In genomic region chr3:134311265-134311664, GRCh38 we compare ENCODE assay signal across 11 cellular contexts.
DNase-seq lines count a peak whose midpoint lies in the region; ATAC-seq and TF ChIP-seq lines count a peak whose summit lies in the region.
"Had no signal": no experiment of that assay in that cellular context is flagged by ENCODE, and none has a peak within 500 bp of the region (broad histone marks: within the 10 kb centered on the region; RNA-seq: fewer than 3 reads in every experiment).

No MANE protein-coding gene starts in this region.

- H3K27ac ChIP-seq in left ventricle myocardium inferior (replicated peaks) (peak overlapping the region; percentile 97), coronary artery (peak overlapping the region; percentile 83 to 98), muscle layer of duodenum (ENCODE audit: low read length) (peak overlapping the region; percentile 76), vagina (peak overlapping the region; percentile 80)
- H3K27ac ChIP-seq: ovary had no signal

- no peaks in the 10 kb centered on the region for H3K9me3 ChIP-seq in left ventricle myocardium inferior (replicated peaks)
- no peaks in the 10 kb centered on the region for H3K9me3 ChIP-seq in muscle layer of duodenum (ENCODE audit: control insufficient read depth in 1 of 2, low read length in 2 of 2)
- H3K9me3 ChIP-seq in vagina, result no peaks in the 10 kb centered on the region
- H3K9me3 ChIP-seq: ovary had no signal

- intact Hi-C loops in left ventricle myocardium inferior (cut with micrococcal nuclease) (no loop called here), left cardiac atrium (cut with DNase I) (loop anchor here in 1 of 2 donors (5.0 kb wide), 1 partner anchor 61 kb away; the partner anchor contains the start of gene AMOTL2), vagina (cut with DNase I) (loop anchor here (5.0 kb wide), 2 partner anchors 61 to 151 kb away; partner anchors contain the start of gene AMOTL2)

- peaks cover 72% of the 10 kb centered on the region for H3K4me1 ChIP-seq in left ventricle myocardium inferior
- peaks cover 0 to 51% of the 10 kb centered on the region in 2 donors for H3K4me1 ChIP-seq in muscle layer of duodenum (ENCODE audit: control insufficient read depth in 1 of 2, insufficient read depth in 2 of 2, low read length in 2 of 2)
- H3K4me1 ChIP-seq in vagina, result peaks cover 68% of the 10 kb centered on the region

- no peak for TF ChIP-seq CTCF in left ventricle myocardium inferior (IDR thresholded peaks at IDR 0.05; ENCODE audit: borderline replicate concordance)
- TF ChIP-seq CTCF in coronary artery (IDR thresholded peaks at IDR 0.05), result no peak
- no peak for TF ChIP-seq CTCF in vagina (IDR thresholded peaks at IDR 0.05)

- ATAC-seq in left cardiac atrium (no peak), HG03196 (IDR thresholded peaks at IDR 0.05; ENCODE audit: unreplicated experiment) (no peak)

- DNase-seq in left ventricle myocardium inferior, result no peak
- no peak for DNase-seq in left cardiac atrium
- no peak for DNase-seq in coronary artery (ENCODE audit: low spot score)
- no peak for DNase-seq in vagina (ENCODE audit: extremely low spot score in 2 of 2)
- DNase-seq in NCI-H345 (lab: John Stamatoyannopoulos, UW), result no peak
- DNase-seq in D341Med (ENCODE audit: low spot score), result no peak
- DNase-seq: NCI-H2081, ovary, RPMI8226 had no signal

- TF ChIP-seq POLR2A in vagina (IDR thresholded peaks at IDR 0.05), result no peak

- H3K27me3 ChIP-seq in left ventricle myocardium inferior (ENCODE audit: low read depth) (no peaks in the 10 kb centered on the region), muscle layer of duodenum (ENCODE audit: low read depth, low read length) (no peaks in the 10 kb centered on the region), vagina (no peaks in the 10 kb centered on the region)
- H3K27me3 ChIP-seq: ovary had no signal

- H3K36me3 ChIP-seq in left ventricle myocardium inferior (no peaks in the 10 kb centered on the region), muscle layer of duodenum (ENCODE audit: control insufficient read depth in 1 of 2, insufficient read depth in 2 of 2, low read length in 2 of 2) (no peaks in the 10 kb centered on the region), vagina (no peaks in the 10 kb centered on the region)
- H3K36me3 ChIP-seq: ovary had no signal

- H3K4me3 ChIP-seq in left ventricle myocardium inferior (no peak overlapping the region), coronary artery (no peak overlapping the region), muscle layer of duodenum (ENCODE audit: low read depth in 1 of 2, low read length in 2 of 2) (no peak overlapping the region), vagina (no peak overlapping the region)
- H3K4me3 ChIP-seq: ovary had no signal
